In genomic region chr2:218979846-218980738, GRCh38 we compare ENCODE assay signal across 9 cellular contexts. TPM values are rescaled to one million over a fixed set of nuclear protein-coding genes. Genes with fewer than 3 reads are reported as not detected.
DNase-seq lines count a peak whose midpoint lies in the region; ATAC-seq and TF ChIP-seq lines count a peak whose summit lies in the region.
"Had no signal": no experiment of that assay in that cellular context is flagged by ENCODE, and none has a peak within 500 bp of the region (broad histone marks: within the 10 kb centered on the region; RNA-seq: fewer than 3 reads in every experiment).

No MANE protein-coding gene starts in this region.

- peaks cover 0 to 20% (median 3%) of the 10 kb centered on the region in 4 donors for H3K4me1 ChIP-seq in right lobe of liver

- no peak overlapping the region for H3K27ac Mint-ChIP-seq in dendritic cell treated with granulocyte-macrophage colony-stimulating factor and Interleukin-4, amounts not matched to agents 40 ng/mL and 50 ng/mL, for 4 days

- peaks cover 93% of the 10 kb centered on the region for H3K27me3 Mint-ChIP-seq in dendritic cell treated with granulocyte-macrophage colony-stimulating factor and Interleukin-4, amounts not matched to agents 40 ng/mL and 50 ng/mL, for 4 days

- no peaks in the 10 kb centered on the region for H3K36me3 ChIP-seq in right lobe of liver

- no peak for TF ChIP-seq POLR2A in right lobe of liver (IDR thresholded peaks at IDR 0.05)

- H3K9me3 ChIP-seq in right lobe of liver: no peaks in the 10 kb centered on the region

- peaks cover 14 to 31% of the 10 kb centered on the region in 2 donors for H3K27me3 ChIP-seq in right lobe of liver

- H3K27ac ChIP-seq in C4-2B: no peak overlapping the region
- H3K27ac ChIP-seq in right lobe of liver: no peak overlapping the region

- H3K36me3 Mint-ChIP-seq in dendritic cell treated with granulocyte-macrophage colony-stimulating factor and Interleukin-4, amounts not matched to agents 40 ng/mL and 50 ng/mL, for 4 days (ENCODE audit: low read depth): no peaks in the 10 kb centered on the region

- 1% methylated on average over 35 of the region's 39 CpGs for WGBS in right lobe of liver (ENCODE audit: insufficient coverage, low coverage, low lambda C conversion rate, missing lambda C conversion rate)

- H3K9me3 Mint-ChIP-seq in dendritic cell treated with granulocyte-macrophage colony-stimulating factor and Interleukin-4, amounts not matched to agents 40 ng/mL and 50 ng/mL, for 4 days: no peaks in the 10 kb centered on the region

- peaks cover 21% of the 10 kb centered on the region for H3K4me1 Mint-ChIP-seq in dendritic cell treated with granulocyte-macrophage colony-stimulating factor and Interleukin-4, amounts not matched to agents 40 ng/mL and 50 ng/mL, for 4 days (ENCODE audit: low read depth)

- DNase-seq in NCI-H524 treated with DMSO at 0.1 percent for 48 hours (lab: John Stamatoyannopoulos, UW) (peak; percentile 51), right lobe of liver (peak; percentile 82 to 84 (median 83))
- DNase-seq in activated CD4-positive, alpha-beta T cell treated with anti-CD3 and anti-CD28 coated beads, Interleukin-2, amount 50 U/mL, for 1 hour: peak; percentile 83
- DNase-seq in stimulated activated CD4-positive, alpha-beta T cell treated with anti-CD3 and anti-CD28 coated beads, TNF-alpha, amount 100 ng/mL, for 4 hours (ENCODE audit: low read depth in 3 of 3): peak; percentile 68 to 76 (median 71)

- ATAC-seq in GM19324 (IDR thresholded peaks at IDR 0.05; ENCODE audit: low FRiP score, unreplicated experiment): peak; percentile 78
- ATAC-seq in HG03442 (IDR thresholded peaks at IDR 0.05; ENCODE audit: unreplicated experiment): peak; percentile 84
- ATAC-seq in right lobe of liver: peak; percentile 92 to 94 (median 93)

- peak; percentile 97 for TF ChIP-seq CTCF in C4-2B (conservative IDR thresholded peaks at IDR 0.05)
- peak; percentile 83 to 94 (median 90) for TF ChIP-seq CTCF in right lobe of liver (IDR thresholded peaks at IDR 0.05)

- peak overlapping the region; percentile 17 for H3K4me3 Mint-ChIP-seq in dendritic cell treated with granulocyte-macrophage colony-stimulating factor and Interleukin-4, amounts not matched to agents 40 ng/mL and 50 ng/mL, for 4 days

- H3K4me3 ChIP-seq in right lobe of liver: no peak overlapping the region

- intact Hi-C loops in dendritic cell treated with granulocyte-macrophage colony-stimulating factor and Interleukin-4, amounts not matched to agents 40 ng/mL and 50 ng/mL, for 4 days (cut with micrococcal nuclease): no loop called here
- intact Hi-C loops in right lobe of liver (cut with DNase I): no loop called here

RNA-seq across cellular contexts. Expression of gene FEV, which starts 4.9 kb away (rescaled TPM):
- total RNA-seq in right lobe of liver: not detected
- total RNA-seq: activated CD8-positive, alpha-beta memory T cell treated with anti-CD3 and anti-CD28 coated beads for 36 hours had no signal

RNA-seq across cellular contexts. Expression of gene CRYBA2, which starts 13.1 kb away (rescaled TPM):
- not detected for total RNA-seq in right lobe of liver
- total RNA-seq: activated CD8-positive, alpha-beta memory T cell treated with anti-CD3 and anti-CD28 coated beads for 36 hours had no signal

RNA-seq across cellular contexts. Expression of gene CDK5R2, which starts 20.6 kb away (rescaled TPM):
- total RNA-seq in right lobe of liver: not detected
- total RNA-seq: activated CD8-positive, alpha-beta memory T cell treated with anti-CD3 and anti-CD28 coated beads for 36 hours had no signal
